Comparison of ENCODE assay signal across 24 cellular contexts in the genomic region with DNA sequence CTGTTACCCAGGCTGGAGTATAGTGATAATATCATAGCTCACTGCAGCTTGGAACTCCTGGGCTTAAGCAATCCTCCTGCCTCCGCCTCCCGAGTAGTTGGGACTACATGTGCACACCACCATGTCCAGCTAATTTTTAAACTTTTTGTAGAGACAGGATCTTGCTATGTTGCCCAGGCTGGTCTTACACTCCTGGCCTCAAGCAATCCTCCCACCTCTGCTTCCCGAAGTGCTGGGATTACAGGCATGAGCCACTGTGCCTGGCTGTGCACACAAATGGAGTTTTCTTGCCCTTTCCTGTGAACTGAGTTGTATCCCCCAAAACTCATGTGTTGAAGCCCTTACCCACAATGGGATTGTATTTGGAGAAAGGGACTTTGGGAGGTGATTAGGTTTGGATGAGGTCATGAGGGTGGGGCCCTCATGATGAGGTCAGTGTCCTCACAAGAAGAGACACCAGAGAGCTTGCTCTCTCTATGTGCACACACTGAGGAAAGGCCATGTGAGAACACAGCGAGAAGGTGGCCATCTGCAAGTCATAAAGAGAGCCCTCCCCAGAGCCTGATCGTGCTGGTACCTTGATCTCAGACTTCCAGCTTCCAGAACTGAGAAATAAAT.
"Had no signal": no experiment of that assay in that cellular context is flagged by ENCODE, and none has a peak within 500 bp of the region (broad histone marks: within the 10 kb centered on the region; RNA-seq: fewer than 3 reads in every experiment).

No MANE protein-coding gene starts in this region.

- FAIRE-seq: islet of Langerhans, kidney, pancreas had no signal

- ATAC-seq: left colon; left lung; lower lobe of right lung; naive thymus-derived CD8-positive, alpha-beta T cell; pancreas; psoas muscle had no signal

- H3K27ac Mint-ChIP-seq: immature natural killer cell; naive thymus-derived CD8-positive, alpha-beta T cell; nephron; stimulated activated naive CD8-positive, alpha-beta T cell treated with anti-CD3 and anti-CD28 coated beads, Interleukin-15, Interleukin-2, amounts not matched to agents 100 ng/mL and 50 ng/mL, for 24 hours; type B pancreatic cell had no signal

- H3K36me3 ChIP-seq: left lung, lower lobe of right lung, pancreas, sigmoid colon, tibial nerve, uterus had no signal

- H3K4me3 ChIP-seq: left lung, lower lobe of right lung, pancreas, psoas muscle, sigmoid colon, smooth muscle cell, tibial nerve, uterus had no signal

- H3K9me3 ChIP-seq: left lung, lower lobe of right lung, pancreas, psoas muscle, sigmoid colon, tibial nerve, uterus had no signal

- H3K4me2 ChIP-seq: smooth muscle cell had no signal

- H3K4me1 ChIP-seq: left lung, lower lobe of right lung, pancreas, psoas muscle, sigmoid colon, tibial nerve, uterus had no signal

- H3K4me3 Mint-ChIP-seq: immature natural killer cell; naive thymus-derived CD8-positive, alpha-beta T cell; nephron; neural crest cell; stimulated activated naive CD8-positive, alpha-beta T cell treated with anti-CD3 and anti-CD28 coated beads, Interleukin-15, Interleukin-2, amounts not matched to agents 100 ng/mL and 50 ng/mL, for 24 hours; type B pancreatic cell had no signal

- H3K36me3 Mint-ChIP-seq: immature natural killer cell; naive thymus-derived CD8-positive, alpha-beta T cell; type B pancreatic cell had no signal

- H3K4me1 Mint-ChIP-seq: immature natural killer cell; naive thymus-derived CD8-positive, alpha-beta T cell; nephron; neural crest cell had no signal

- H3K27me3 Mint-ChIP-seq: naive thymus-derived CD8-positive, alpha-beta T cell; stimulated activated naive CD8-positive, alpha-beta T cell treated with anti-CD3 and anti-CD28 coated beads, Interleukin-15, Interleukin-2, amounts not matched to agents 100 ng/mL and 50 ng/mL, for 24 hours; type B pancreatic cell had no signal

- H3K27me3 ChIP-seq: left lung, pancreas, tibial nerve, uterus had no signal

- DNase-seq: hypothalamus; immature natural killer cell; kidney; left colon; left lung; lower lobe of right lung; mammary epithelial cell; mesenchymal stem cell; naive thymus-derived CD8-positive, alpha-beta T cell; nucleus accumbens; psoas muscle; sigmoid colon; stimulated activated CD4-positive, alpha-beta T cell treated with anti-CD3 and anti-CD28 coated beads, Interleukin-1b, Interleukin-23, amount 100 ng/mL, for 48 hours; stimulated activated CD4-positive, alpha-beta T cell treated with anti-CD3 and anti-CD28 coated beads, Interleukin-2, amount 100 ng/mL, for 48 hours; stimulated activated naive CD4-positive, alpha-beta T cell; uterus had no signal

- H3K27ac ChIP-seq: left lung, lower lobe of right lung, pancreas, psoas muscle, sigmoid colon, tibial nerve, uterus had no signal

- H3K9me3 Mint-ChIP-seq: immature natural killer cell; naive thymus-derived CD8-positive, alpha-beta T cell; neural crest cell; stimulated activated naive CD8-positive, alpha-beta T cell treated with anti-CD3 and anti-CD28 coated beads, Interleukin-15, Interleukin-2, amounts not matched to agents 100 ng/mL and 50 ng/mL, for 24 hours; type B pancreatic cell had no signal
